31 cellular contexts compared by ENCODE assay signal in genomic region chr20:23595941-23596340, GRCh38. TPM values are rescaled to one million over a fixed set of nuclear protein-coding genes. Genes with fewer than 3 reads are reported as not detected.
"Had no signal": no experiment of that assay in that cellular context is flagged by ENCODE, and none has a peak within 500 bp of the region (broad histone marks: within the 10 kb centered on the region; RNA-seq: fewer than 3 reads in every experiment).

No MANE protein-coding gene starts in this region.

- H3K9me3 ChIP-seq: stomach, suprapubic skin, testis, thoracic aorta, thyroid gland, tibial artery, tibial nerve, transverse colon, upper lobe of left lung, upper lobe of right lung, uterus, vagina had no signal

- FAIRE-seq: urothelium cell line had no signal

- ATAC-seq: stimulated activated effector memory CD8-positive, alpha-beta T cell treated with anti-CD3 and anti-CD28 coated beads, Interleukin-12 subunit alpha, Interleukin-12 subunit beta, amount 100 ng/mL, for 72 hours; stimulated activated memory B cell treated with anti-CD40 and anti-IgM and Interleukin-4, amounts not matched to agents 10 μg/mL and 1 μg/mL and 100 μg/mL, for 72 hours; stimulated activated naive B cell treated with anti-CD40 and anti-IgM and Interleukin-4, amounts not matched to agents 10 μg/mL and 1 μg/mL and 100 μg/mL, for 72 hours; stimulated activated naive CD8-positive, alpha-beta T cell treated with anti-CD3 and anti-CD28 coated beads, Interleukin-15, amount 100 ng/mL, for 72 hours; stimulated activated naive CD8-positive, alpha-beta T cell treated with anti-CD3 and anti-CD28 coated beads, Interleukin-15, Interleukin-2, amounts not matched to agents 100 U/mL and 50 U/mL, for 24 hours; upper lobe of right lung had no signal

- DNase-seq: stimulated activated CD4-positive, alpha-beta T cell treated with anti-CD3 and anti-CD28 coated beads, Interleukin-2, amount 100 ng/mL, for 48 hours; stimulated activated CD4-positive, alpha-beta T cell treated with anti-CD3 and anti-CD28 coated beads, Interleukin-4, amount 100 ng/mL, for 1 hour; stimulated activated CD4-positive, alpha-beta T cell treated with anti-CD3 and anti-CD28 coated beads, Interleukin-4, amount 100 ng/mL, for 24 hours; stimulated activated CD4-positive, alpha-beta T cell treated with anti-CD3 and anti-CD28 coated beads, Interleukin-4, amount 100 ng/mL, for 4 hours; stimulated activated CD8-positive, alpha-beta memory T cell treated with anti-CD3 and anti-CD28 coated beads, Interleukin-4, amount 100 ng/mL, for 48 hours; stimulated activated naive B cell treated with anti-CD40 and anti-IgM and Interleukin-4, amounts not matched to agents 10 μg/mL and 1 μg/mL and 100 μg/mL, for 72 hours; stimulated activated naive CD4-positive, alpha-beta T cell; stimulated activated naive CD4-positive, alpha-beta T cell treated with Interleukin-2 at 50 U/mL for 16 hours; stimulated activated naive CD8-positive, alpha-beta T cell treated with anti-CD3 and anti-CD28 coated beads, Interleukin-15, amount 100 ng/mL, for 72 hours; stimulated activated naive CD8-positive, alpha-beta T cell treated with anti-CD3 and anti-CD28 coated beads, Interleukin-15, Interleukin-2, amounts not matched to agents 100 U/mL and 50 U/mL, for 24 hours; stomach; substantia nigra; testis; thyroid gland; tibial artery; transverse colon; trophoblast cell; upper lobe of left lung; upper lobe of right lung; uterus had no signal

- H3K4me1 ChIP-seq: suprapubic skin, testis, thyroid gland, tibial artery, tibial nerve, transverse colon, upper lobe of left lung, upper lobe of right lung, uterus, vagina had no signal

- H3K27ac ChIP-seq: stomach, suprapubic skin, testis, thoracic aorta, thyroid gland, tibial artery, tibial nerve, transverse colon, upper lobe of left lung, upper lobe of right lung, uterus, vagina had no signal

- H3K4me3 ChIP-seq: stomach, suprapubic skin, testis, thoracic aorta, thyroid gland, tibial artery, tibial nerve, transverse colon, upper lobe of left lung, upper lobe of right lung, uterus, vagina had no signal

RNA-seq across cellular contexts. Expression of gene CST9, which starts 9.8 kb away (rescaled TPM):
- total RNA-seq: stomach, subcutaneous adipose tissue, suprapubic skin, temporal lobe, thoracic aorta, thyroid gland, transverse colon, upper lobe of left lung, upper lobe of right lung, ureter, urinary bladder, uterus, vagina had no signal
- polyA plus RNA-seq: stomach, urinary bladder had no signal

RNA-seq across cellular contexts. Expression of gene CST9L, which starts 27.7 kb away (rescaled TPM):
- total RNA-seq: stomach, subcutaneous adipose tissue, suprapubic skin, temporal lobe, thoracic aorta, tibial nerve, transverse colon, upper lobe of left lung, upper lobe of right lung, ureter, urinary bladder, uterus, vagina had no signal
- polyA plus RNA-seq: stomach, urinary bladder had no signal
